ENCODE assay signal across 7 cellular contexts in the genomic region with DNA sequence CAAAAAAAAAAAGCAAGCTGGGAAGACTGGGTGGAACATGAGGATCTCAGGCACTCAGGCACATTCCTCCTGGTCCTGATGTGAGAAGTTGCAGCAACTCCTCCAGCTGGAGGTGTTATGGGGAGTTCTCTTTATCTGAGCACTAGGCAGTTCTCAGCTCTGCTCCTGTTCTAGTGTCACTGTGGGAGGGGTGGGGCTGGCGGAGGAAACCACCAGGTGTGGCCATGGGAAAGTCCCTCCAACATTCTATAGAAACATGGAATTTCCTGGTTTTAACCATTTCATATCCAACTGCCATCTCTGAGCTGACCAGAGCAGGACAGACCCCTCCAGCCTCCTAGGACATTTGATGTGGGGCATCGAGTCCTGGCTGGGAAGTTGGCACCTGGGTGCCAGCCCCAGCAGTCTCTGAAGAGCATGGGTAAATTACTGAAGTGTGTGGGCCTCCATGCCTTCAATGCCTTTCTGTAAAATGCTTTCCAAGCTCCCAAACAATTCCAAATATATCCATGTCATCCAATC. TPM values are rescaled to one million over a fixed set of nuclear protein-coding genes. Genes with fewer than 3 reads are reported as not detected.
A peak's percentile ranks its signal among the peaks of the same experiment; 100 is the strongest.
DNase-seq lines count a peak whose midpoint lies in the region; ATAC-seq, FAIRE-seq and TF ChIP-seq lines count a peak whose summit lies in the region.

No MANE protein-coding gene starts in this region.

- peaks cover 66% of the 10 kb centered on the region in 2 experiments for H3K4me1 Mint-ChIP-seq in H9

- peak overlapping the region; percentile 68 to 83; a peak in 1 of 5 replicates for H3K4me3 Mint-ChIP-seq in H9

- H2BK20ac ChIP-seq in H9 (ENCODE audit: low read depth, low read length, poor library complexity, severe bottlenecking) = no peak overlapping the region

- H3K36me3 ChIP-seq in endothelial cell of umbilical vein (ENCODE audit: control insufficient read depth in 2 of 2, extremely low read depth in 1 of 2, insufficient read depth in 2 of 2, low read length in 2 of 2) = peaks cover 0 to under 1% of the 10 kb centered on the region in 2 experiments

- intact Hi-C loops in endothelial cell of umbilical vein (cut with micrococcal nuclease) = no loop called here

- H2BK120ac ChIP-seq in H9 (ENCODE audit: low read depth, low read length, poor library complexity, severe bottlenecking) = no peak overlapping the region

- no peak overlapping the region for H2BK5ac ChIP-seq in H9 (ENCODE audit: insufficient read length, low read length)

- no peak overlapping the region for H3K4me3 ChIP-seq in endothelial cell of umbilical vein (replicated peaks in 1 of 3; ENCODE audit: insufficient read depth in 1 of 3, low read depth in 1 of 3, low read length in 3 of 3)

- H3K36me3 Mint-ChIP-seq in H9 (ENCODE audit: insufficient read depth in 1 of 3, low read depth in 3 of 3) = peaks cover 0 to 5% (median 4%) of the 10 kb centered on the region in 3 experiments; a peak in 5 of 7 replicates

- BruUV-seq in endothelial cell of umbilical vein (replicated peaks; lab: Mats Ljungman, UMichigan) = no TSS peak

- H3K14ac ChIP-seq in H9 (ENCODE audit: insufficient read depth, low read length) = no peak overlapping the region

- H3K79me1 ChIP-seq in H9 (ENCODE audit: insufficient read depth, low read depth, low read length, poor library complexity, severe bottlenecking) = no peaks in the 10 kb centered on the region

- H3K56ac ChIP-seq in H9 (ENCODE audit: insufficient read length, low read depth, low read length) = no peak overlapping the region

- H3K23ac ChIP-seq in H9 (ENCODE audit: insufficient read length, low read depth, low read length) = no peak overlapping the region

- H2AFZ ChIP-seq in H9 (ENCODE audit: low read length) (no peak overlapping the region), endothelial cell of umbilical vein (ENCODE audit: low read depth, low read length) (peak overlapping the region; percentile 72)

- H3K27ac ChIP-seq in H9 (ENCODE audit: insufficient read length, low read depth, low read length) = no peak overlapping the region
- H3K27ac ChIP-seq in endothelial cell of umbilical vein (ENCODE audit: insufficient read depth, low read depth, low read length) = no peak overlapping the region

- peak overlapping the region; percentile 60 for H3K4me2 ChIP-seq in H9 (ENCODE audit: insufficient read depth, insufficient read length, low read length)
- peak overlapping the region; percentile 55 for H3K4me2 ChIP-seq in endothelial cell of umbilical vein (ENCODE audit: insufficient read depth, low read length)

- H4K91ac ChIP-seq in H9 (ENCODE audit: insufficient read length, low read depth, low read length) = no peak overlapping the region

- POLR2A ChIA-PET in endothelial cell of umbilical vein (lab: Charles Lee) = no interaction called here

- H3K4me1 ChIP-seq in H9 (ENCODE audit: insufficient read depth, low read length) (peaks cover 12% of the 10 kb centered on the region; the same call in 1 of the 2 replicates), endothelial cell of umbilical vein (ENCODE audit: control insufficient read depth, extremely low read depth, insufficient read depth, low read length) (peaks cover 27% of the 10 kb centered on the region)

- no peaks in the 10 kb centered on the region for H4K20me1 ChIP-seq in H9 (ENCODE audit: control insufficient read depth, insufficient read depth, insufficient read length)
- no peaks in the 10 kb centered on the region for H4K20me1 ChIP-seq in endothelial cell of umbilical vein (replicated peaks; ENCODE audit: control insufficient read depth, extremely low read depth, insufficient read depth, low read length)

- no peak overlapping the region for H4K5ac ChIP-seq in H9 (ENCODE audit: insufficient read length, low read depth, low read length)

- no peak for TF ChIP-seq POLR2A in endothelial cell of umbilical vein (IDR thresholded peaks at IDR 0.05; ENCODE audit: low read depth, low read length)

- H3K27me3 ChIP-seq in H9 (ENCODE audit: insufficient read depth, low read length) (no peaks in the 10 kb centered on the region), endothelial cell of umbilical vein (ENCODE audit: control insufficient read depth in 2 of 2, insufficient read depth in 2 of 2, low read length in 2 of 2) (peaks cover 0 to 1% of the 10 kb centered on the region in 2 experiments)

- H2BK15ac ChIP-seq in H9 (ENCODE audit: low read depth, low read length) = no peak overlapping the region

- no peaks in the 10 kb centered on the region for H3K9me3 ChIP-seq in H9 (ENCODE audit: control insufficient read depth, low read depth, low read length)
- H3K9me3 ChIP-seq in endothelial cell of umbilical vein (replicated peaks; ENCODE audit: control insufficient read depth, insufficient read depth, low read length) = no peaks in the 10 kb centered on the region

- H3K79me2 ChIP-seq in H9 (ENCODE audit: insufficient read depth, low read length) (no peaks in the 10 kb centered on the region), endothelial cell of umbilical vein (ENCODE audit: control insufficient read depth, insufficient read depth, low read length) (no peaks in the 10 kb centered on the region)

- TF ChIP-seq CTCF in H9 (conservative IDR thresholded peaks at IDR 0.05) (no peak), endothelial cell of umbilical vein (IDR thresholded peaks at IDR 0.05; ENCODE audit: extremely low read depth in 1 of 2, insufficient read depth in 1 of 2, low read depth in 1 of 2, low read length in 2 of 2) (no peak)

- no peak overlapping the region for H4K8ac ChIP-seq in H9 (replicated peaks; ENCODE audit: insufficient read length, low read depth, low read length)

- H3T11ph ChIP-seq in H9 (ENCODE audit: low read length) = no peak overlapping the region

- no peak for ATAC-seq in HG03025 (IDR thresholded peaks at IDR 0.05; ENCODE audit: low FRiP score, unreplicated experiment)
- ATAC-seq in GM18498 (IDR thresholded peaks at IDR 0.05; ENCODE audit: unreplicated experiment) = no peak

- H3K27me3 Mint-ChIP-seq in H9 (ENCODE audit: low read depth) = peaks cover 31% of the 10 kb centered on the region

- H3K9me3 Mint-ChIP-seq in H9 = no peaks in the 10 kb centered on the region

- no peaks in the 10 kb centered on the region for H3K9me1 ChIP-seq in endothelial cell of umbilical vein (replicated peaks; ENCODE audit: control insufficient read depth, extremely low read depth, insufficient read depth, low read length)

- H3K27ac Mint-ChIP-seq in H9 = no peak overlapping the region

- no peak overlapping the region for H3K9ac ChIP-seq in H9 (ENCODE audit: extremely low read depth, insufficient read length, low read length)
- H3K9ac ChIP-seq in endothelial cell of umbilical vein (replicated peaks; ENCODE audit: extremely low read depth, insufficient read depth, low read length) = no peak overlapping the region

- H2AK5ac ChIP-seq in H9 (ENCODE audit: insufficient read length, low read length) = no peak overlapping the region

- no peak overlapping the region for H2BK12ac ChIP-seq in H9 (ENCODE audit: insufficient read length, low read depth, low read length)

- peak; percentile 70 for FAIRE-seq in endothelial cell of umbilical vein (lab: Jason Lieb, UNC)

- DNase-seq in H9 (no peak), T-helper 1 cell (peak in 3 of 5 donors; percentile 22 to 24 (median 23)), endothelial cell of umbilical vein (ENCODE audit: low read depth, low spot score) (no peak), NCI-H187 (lab: John Stamatoyannopoulos, UW) (no peak)
- DNase-seq in stimulated activated CD4-positive, alpha-beta T cell treated with anti-CD3 and anti-CD28 coated beads, Interleukin-4, amount 100 ng/mL, for 1 hour = peak; percentile 53

- H3K4ac ChIP-seq in H9 (ENCODE audit: low read depth, low read length) = no peak overlapping the region

- dilution Hi-C loops in endothelial cell of umbilical vein (cut with MboI; ENCODE audit: extremely low pct_ligation_motif_present, low sequenced_read_pairs) = no loop called here

- peaks cover 11% of the 10 kb centered on the region for H3K23me2 ChIP-seq in H9 (ENCODE audit: insufficient read length, low read depth, low read length, poor library complexity, severe bottlenecking)

- WGBS in H9 (ENCODE audit: extremely low coverage, insufficient read length, low lambda C conversion rate) = no CpG with 5 or more reads among the region's 2 CpGs

- CTCF ChIA-PET in endothelial cell of umbilical vein (lab: Charles Lee) = interaction anchor here (0.6 to 5.0 kb wide), 7 partner anchors 9 to 194 kb away, joined by 3 to 56 read pairs (median 5); no protein-coding TSS in a partner anchor

- H3K18ac ChIP-seq in H9 (ENCODE audit: insufficient read length, low read depth, low read length) = no peak overlapping the region

TF ChIP-seq in endothelial cell of umbilical vein, 7 proteins besides CTCF, POLR2A, EP300 and RAD21:
- no peak for TF ChIP-seq GATA2 (IDR thresholded peaks at IDR 0.05; ENCODE audit: insufficient read depth, insufficient read length, low read depth, low read length)
TF ChIP-seq in endothelial cell of umbilical vein: peak in this region for 0.

RNA-seq across cellular contexts. Expression of a gene that starts 0.8 kb away (rescaled TPM):
- total RNA-seq in H9 (2021) = 5.7 and 6.6 TPM in 2 replicates
- 16.2 and 20.7 TPM in 2 replicates for total RNA-seq in endothelial cell of umbilical vein
- 17.8 and 17.9 TPM in 2 replicates for polyA plus RNA-seq in endothelial cell of umbilical vein
- 16.1 and 18.1 TPM in 2 replicates for polyA plus RNA-seq in endothelial cell of umbilical vein (2011; cell fraction: cytosol; rRNA removed)
- 45.7 and 46.0 TPM in 2 replicates for polyA plus RNA-seq in endothelial cell of umbilical vein (2011; cell fraction: nucleus; rRNA removed)
- polyA plus RNA-seq in endothelial cell of umbilical vein (2012) = 18.6 and 18.9 TPM in 2 replicates
- 26.2 and 29.4 TPM in 2 replicates for polyA minus RNA-seq in endothelial cell of umbilical vein
- polyA minus RNA-seq in endothelial cell of umbilical vein (2011; cell fraction: cytosol; rRNA and poly(A)+ RNA removed) = 6.2 TPM
- polyA minus RNA-seq in endothelial cell of umbilical vein (2011; cell fraction: nucleus; rRNA and poly(A)+ RNA removed) = 25.1 and 26.3 TPM in 2 replicates

RNA-seq across cellular contexts. Expression of a gene that starts 37.9 kb away (rescaled TPM):
- total RNA-seq in H9 (2021) = 0.50 and 0.81 TPM in 2 replicates
- 0.44 and 0.60 TPM in 2 replicates for total RNA-seq in endothelial cell of umbilical vein
- polyA plus RNA-seq in endothelial cell of umbilical vein = 0.19 and 0.23 TPM in 2 replicates
- 0.30 and 0.36 TPM in 2 replicates for polyA plus RNA-seq in endothelial cell of umbilical vein (2011; cell fraction: cytosol; rRNA removed)
- 0.59 and 0.88 TPM in 2 replicates for polyA plus RNA-seq in endothelial cell of umbilical vein (2011; cell fraction: nucleus; rRNA removed)
- polyA plus RNA-seq in endothelial cell of umbilical vein (2012) = 0.29 and 0.44 TPM in 2 replicates
- 1.3 and 3.1 TPM in 2 replicates for polyA minus RNA-seq in endothelial cell of umbilical vein
- 8.6 TPM for polyA minus RNA-seq in endothelial cell of umbilical vein (2011; cell fraction: cytosol; rRNA and poly(A)+ RNA removed)
- 0.29 and 0.53 TPM in 2 replicates for polyA minus RNA-seq in endothelial cell of umbilical vein (2011; cell fraction: nucleus; rRNA and poly(A)+ RNA removed)

Comparison
In these comparisons a context has a peak if more than half of its experiments do, and no peak if none do; other contexts are left out.
1. DNase-seq: peak in T-helper 1 cell (3 of 5) and stimulated activated CD4-positive, alpha-beta T cell treated with anti-CD3 and anti-CD28 coated beads, Interleukin-4, amount 100 ng/mL, for 1 hour (single experiment); none in H9 (single experiment), endothelial cell of umbilical vein (single experiment) and NCI-H187 (0 of 2).